Comparison of ENCODE assay signal across 1 cellular context in genomic region chr11:65476632-65477270, GRCh38.
TF ChIP-seq lines count a peak whose summit lies in the region.

No MANE protein-coding gene starts in this region.

TF ChIP-seq in GM23338, 12 proteins besides CTCF, POLR2A, EP300 and RAD21:
- TF ChIP-seq, protein P1, sequence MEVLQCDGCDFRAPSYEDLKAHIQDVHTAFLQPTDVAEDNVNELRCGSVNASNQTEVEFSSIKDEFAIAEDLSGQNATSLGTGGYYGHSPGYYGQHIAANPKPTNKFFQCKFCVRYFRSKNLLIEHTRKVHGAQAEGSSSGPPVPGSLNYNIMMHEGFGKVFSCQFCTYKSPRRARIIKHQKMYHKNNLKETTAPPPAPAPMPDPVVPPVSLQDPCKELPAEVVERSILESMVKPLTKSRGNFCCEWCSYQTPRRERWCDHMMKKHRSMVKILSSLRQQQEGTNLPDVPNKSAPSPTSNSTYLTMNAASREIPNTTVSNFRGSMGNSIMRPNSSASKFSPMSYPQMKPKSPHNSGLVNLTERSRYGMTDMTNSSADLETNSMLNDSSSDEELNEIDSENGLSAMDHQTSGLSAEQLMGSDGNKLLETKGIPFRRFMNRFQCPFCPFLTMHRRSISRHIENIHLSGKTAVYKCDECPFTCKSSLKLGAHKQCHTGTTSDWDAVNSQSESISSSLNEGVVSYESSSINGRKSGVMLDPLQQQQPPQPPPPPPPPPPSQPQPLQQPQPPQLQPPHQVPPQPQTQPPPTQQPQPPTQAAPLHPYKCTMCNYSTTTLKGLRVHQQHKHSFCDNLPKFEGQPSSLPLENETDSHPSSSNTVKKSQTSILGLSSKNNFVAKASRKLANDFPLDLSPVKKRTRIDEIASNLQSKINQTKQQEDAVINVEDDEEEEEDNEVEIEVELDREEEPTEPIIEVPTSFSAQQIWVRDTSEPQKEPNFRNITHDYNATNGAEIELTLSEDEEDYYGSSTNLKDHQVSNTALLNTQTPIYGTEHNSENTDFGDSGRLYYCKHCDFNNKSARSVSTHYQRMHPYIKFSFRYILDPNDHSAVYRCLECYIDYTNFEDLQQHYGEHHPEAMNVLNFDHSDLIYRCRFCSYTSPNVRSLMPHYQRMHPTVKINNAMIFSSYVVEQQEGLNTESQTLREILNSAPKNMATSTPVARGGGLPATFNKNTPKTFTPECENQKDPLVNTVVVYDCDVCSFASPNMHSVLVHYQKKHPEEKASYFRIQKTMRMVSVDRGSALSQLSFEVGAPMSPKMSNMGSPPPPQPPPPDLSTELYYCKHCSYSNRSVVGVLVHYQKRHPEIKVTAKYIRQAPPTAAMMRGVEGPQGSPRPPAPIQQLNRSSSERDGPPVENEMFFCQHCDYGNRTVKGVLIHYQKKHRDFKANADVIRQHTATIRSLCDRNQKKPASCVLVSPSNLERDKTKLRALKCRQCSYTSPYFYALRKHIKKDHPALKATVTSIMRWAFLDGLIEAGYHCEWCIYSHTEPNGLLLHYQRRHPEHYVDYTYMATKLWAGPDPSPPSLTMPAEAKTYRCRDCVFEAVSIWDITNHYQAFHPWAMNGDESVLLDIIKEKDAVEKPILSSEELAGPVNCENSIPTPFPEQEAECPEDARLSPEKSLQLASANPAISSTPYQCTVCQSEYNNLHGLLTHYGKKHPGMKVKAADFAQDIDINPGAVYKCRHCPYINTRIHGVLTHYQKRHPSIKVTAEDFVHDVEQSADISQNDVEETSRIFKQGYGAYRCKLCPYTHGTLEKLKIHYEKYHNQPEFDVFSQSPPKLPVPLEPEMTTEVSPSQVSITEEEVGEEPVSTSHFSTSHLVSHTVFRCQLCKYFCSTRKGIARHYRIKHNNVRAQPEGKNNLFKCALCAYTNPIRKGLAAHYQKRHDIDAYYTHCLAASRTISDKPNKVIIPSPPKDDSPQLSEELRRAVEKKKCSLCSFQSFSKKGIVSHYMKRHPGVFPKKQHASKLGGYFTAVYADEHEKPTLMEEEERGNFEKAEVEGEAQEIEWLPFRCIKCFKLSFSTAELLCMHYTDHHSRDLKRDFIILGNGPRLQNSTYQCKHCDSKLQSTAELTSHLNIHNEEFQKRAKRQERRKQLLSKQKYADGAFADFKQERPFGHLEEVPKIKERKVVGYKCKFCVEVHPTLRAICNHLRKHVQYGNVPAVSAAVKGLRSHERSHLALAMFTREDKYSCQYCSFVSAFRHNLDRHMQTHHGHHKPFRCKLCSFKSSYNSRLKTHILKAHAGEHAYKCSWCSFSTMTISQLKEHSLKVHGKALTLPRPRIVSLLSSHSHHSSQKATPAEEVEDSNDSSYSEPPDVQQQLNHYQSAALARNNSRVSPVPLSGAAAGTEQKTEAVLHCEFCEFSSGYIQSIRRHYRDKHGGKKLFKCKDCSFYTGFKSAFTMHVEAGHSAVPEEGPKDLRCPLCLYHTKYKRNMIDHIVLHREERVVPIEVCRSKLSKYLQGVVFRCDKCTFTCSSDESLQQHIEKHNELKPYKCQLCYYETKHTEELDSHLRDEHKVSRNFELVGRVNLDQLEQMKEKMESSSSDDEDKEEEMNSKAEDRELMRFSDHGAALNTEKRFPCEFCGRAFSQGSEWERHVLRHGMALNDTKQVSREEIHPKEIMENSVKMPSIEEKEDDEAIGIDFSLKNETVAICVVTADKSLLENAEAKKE (CRISPR knock-in tag; IDR thresholded peaks at IDR 0.05), result no peak
- TF ChIP-seq EZH2phosphoT487 (IDR thresholded peaks at IDR 0.05; ENCODE audit: unreplicated experiment) (no peak), EZH2 (IDR thresholded peaks at IDR 0.05; ENCODE audit: low read depth, unreplicated experiment) (no peak), NANOG (IDR thresholded peaks at IDR 0.05; ENCODE audit: borderline replicate concordance) (no peak), ETS1 (IDR thresholded peaks at IDR 0.05) (no peak), CREB1 (CRISPR knock-in tag; IDR thresholded peaks at IDR 0.05; ENCODE audit: low read depth) (no peak), JUNB (IDR thresholded peaks at IDR 0.05; ENCODE audit: unreplicated experiment) (no peak), POLR2AphosphoS5 (IDR thresholded peaks at IDR 0.05; ENCODE audit: low read depth) (no peak)
